9 cellular contexts compared by ENCODE assay signal in genomic region chr15:63509933-63510547, GRCh38. TPM values are rescaled to one million over a fixed set of nuclear protein-coding genes. Genes with fewer than 3 reads are reported as not detected.
A peak's percentile ranks its signal among the peaks of the same experiment; 100 is the strongest.
DNase-seq lines count a peak whose midpoint lies in the region; ATAC-seq and TF ChIP-seq lines count a peak whose summit lies in the region.
"Had no signal": no experiment of that assay in that cellular context is flagged by ENCODE, and none has a peak within 500 bp of the region (broad histone marks: within the 10 kb centered on the region; RNA-seq: fewer than 3 reads in every experiment).

No MANE protein-coding gene starts in this region.

- WGBS in SK-N-SH (ENCODE audit: low lambda C conversion rate): 29% methylated on average over 4 of the region's 4 CpGs
- WGBS in sigmoid colon, 2 donors: 9 to 24% methylated on average over 4 of the region's 4 CpGs
- WGBS in lower leg skin, 2 donors: 19 to 25% methylated on average over 4 of the region's 4 CpGs

- TF ChIP-seq RAD21 in SK-N-SH (IDR thresholded peaks at IDR 0.05; ENCODE audit: low read length): no peak

- peak overlapping the region; percentile 16; the same call in 1 of the 3 replicates for H3K4me3 Mint-ChIP-seq in GM23338

- no peak overlapping the region for H3K9ac ChIP-seq in SK-N-SH

- TF ChIP-seq CTCF in GM23338 (conservative IDR thresholded peaks at IDR 0.05; ENCODE audit: low read depth in 2 of 2) (no peak), SK-N-SH (IDR thresholded peaks at IDR 0.05) (no peak), epithelial cell of esophagus (IDR thresholded peaks at IDR 0.05; ENCODE audit: insufficient read depth, low read depth, low read length, missing control alignments) (no peak), sigmoid colon (IDR thresholded peaks at IDR 0.05) (no peak), lower leg skin (IDR thresholded peaks at IDR 0.05) (no peak)

- POLR2A ChIA-PET in SK-N-SH (lab: Yijun Ruan, JAX): interaction anchor here (0.5 to 0.6 kb wide), 2 partner anchors 37 to 41 kb away, joined by 3 read pairs; no protein-coding TSS in a partner anchor

- no peak overlapping the region for H3K4me2 ChIP-seq in GM23338
- peak overlapping the region; percentile 48; the same call in 1 of the 2 replicates for H3K4me2 ChIP-seq in SK-N-SH

- peaks cover 22% of the 10 kb centered on the region for H3K4me1 ChIP-seq in GM23338 (ENCODE audit: insufficient read depth)
- peaks cover 23 to 47% of the 10 kb centered on the region in 2 experiments; a peak in 3 of 4 replicates for H3K4me1 ChIP-seq in SK-N-SH (ENCODE audit: control insufficient read depth in 1 of 2, insufficient read depth in 2 of 2, low read depth in 1 of 2, low read length in 1 of 2)
- peaks cover 0 to 82% (median 65%) of the 10 kb centered on the region in 4 donors for H3K4me1 ChIP-seq in sigmoid colon

- H3K4me3 ChIP-seq in GM23338 (no peak overlapping the region), SK-N-SH (ENCODE audit: low read depth in 2 of 2, low read length in 1 of 2) (0 out of 4 replicates have a peak overlapping the region, but pooled peaks of 1 of the 2 experiments have one; percentile 9), epithelial cell of esophagus (ENCODE audit: low read length) (no peak overlapping the region), sigmoid colon (no peak overlapping the region), lower leg skin (ENCODE audit: low read depth, poor library complexity, severe bottlenecking) (no peak overlapping the region)

- peaks cover 25% of the 10 kb centered on the region for H4K20me1 ChIP-seq in GM23338 (replicated peaks; ENCODE audit: insufficient read depth)
- peaks cover 61% of the 10 kb centered on the region for H4K20me1 ChIP-seq in SK-N-SH (ENCODE audit: insufficient read depth)

- no peaks in the 10 kb centered on the region for H3K9me2 ChIP-seq in GM23338 (ENCODE audit: insufficient read depth)
- no peaks in the 10 kb centered on the region for H3K9me2 ChIP-seq in SK-N-SH

- H3K79me2 ChIP-seq in GM23338 (replicated peaks; ENCODE audit: insufficient read depth) (no peaks in the 10 kb centered on the region; the same call in 1 of the 2 replicates), SK-N-SH (ENCODE audit: insufficient read depth) (peaks cover 98% of the 10 kb centered on the region)

- H3K36me3 Mint-ChIP-seq in GM23338 (ENCODE audit: low read depth): no peaks in the 10 kb centered on the region

- TF ChIP-seq POLR2A in sigmoid colon (IDR thresholded peaks at IDR 0.05) (no peak), lower leg skin (IDR thresholded peaks at IDR 0.05) (no peak)

- peak in 1 of 2 experiments; percentile 19; a peak in 1 of 4 replicates for TF ChIP-seq EP300 in SK-N-SH (IDR thresholded peaks at IDR 0.05; ENCODE audit: borderline replicate concordance in 1 of 2, low read depth in 1 of 2, low read length in 1 of 2)
- no peak for TF ChIP-seq EP300 in sigmoid colon (IDR thresholded peaks at IDR 0.05)

- H3F3A ChIP-seq in GM23338 (replicated peaks; ENCODE audit: low read depth) (no peaks in the 10 kb centered on the region), SK-N-SH (replicated peaks; ENCODE audit: insufficient read depth) (peaks cover 26% of the 10 kb centered on the region)

- H3K9me3 ChIP-seq in SK-N-SH (no peaks in the 10 kb centered on the region), sigmoid colon (no peaks in the 10 kb centered on the region)

- peaks cover 69% of the 10 kb centered on the region for H3K4me1 Mint-ChIP-seq in GM23338

- DNase-seq in GM23338 (ENCODE audit: low spot score): no peak
- no peak for DNase-seq in SK-N-SH
- DNase-seq in epithelial cell of esophagus (ENCODE audit: low read depth): peak; percentile 73
- no peak for DNase-seq in sigmoid colon
- no peak for DNase-seq in lower leg skin (ENCODE audit: low spot score in 2 of 2)
- DNase-seq in effector CD8-positive, alpha-beta T cell (lab: John Stamatoyannopoulos, UW): no peak
- DNase-seq: NCI-H2107 had no signal

- ATAC-seq in GM23338: no peak
- no peak for ATAC-seq in HG02798 (IDR thresholded peaks at IDR 0.05; ENCODE audit: poor library complexity, unreplicated experiment)
- ATAC-seq in GM18868 (IDR thresholded peaks at IDR 0.05; ENCODE audit: unreplicated experiment): no peak

- intact Hi-C loops in sigmoid colon (cut with DNase I): loop anchor here (5.0 kb wide), 1 partner anchor 42 kb away; no protein-coding TSS in a partner anchor
- intact Hi-C loops in lower leg skin (cut with DNase I; ENCODE audit: low total_unique reads): no loop called here

- no peak overlapping the region for H2AFZ ChIP-seq in GM23338
- H2AFZ ChIP-seq in SK-N-SH (ENCODE audit: low read depth): no peak overlapping the region

- H3K27ac ChIP-seq in GM23338 (ENCODE audit: low read depth) (no peak overlapping the region), SK-N-SH (ENCODE audit: low read depth in 2 of 2, low read length in 1 of 2) (peak overlapping the region in 1 of 2 experiments; percentile 77; a peak in 2 of 4 replicates), sigmoid colon (peak overlapping the region; percentile 15 to 97 (median 64))

- H3K27me3 ChIP-seq in GM23338 (ENCODE audit: insufficient read depth): peaks cover 58% of the 10 kb centered on the region
- no peaks in the 10 kb centered on the region for H3K27me3 ChIP-seq in SK-N-SH (ENCODE audit: insufficient read depth)
- no peaks in the 10 kb centered on the region for H3K27me3 ChIP-seq in sigmoid colon

- peaks cover 27% of the 10 kb centered on the region for H3K27me3 Mint-ChIP-seq in GM23338 (ENCODE audit: insufficient read depth, low read depth, poor library complexity)

- H3K27ac Mint-ChIP-seq in GM23338: no peak overlapping the region

- CTCF ChIA-PET in SK-N-SH (lab: Yijun Ruan, JAX): interaction anchor here (1.1 to 1.4 kb wide), 4 partner anchors 23 to 100 kb away, joined by 3 to 5 read pairs (median 4); partner anchors contain the start of gene FBXL22

- no peaks in the 10 kb centered on the region for H3K9me3 Mint-ChIP-seq in GM23338

- H3K36me3 ChIP-seq in GM23338 (ENCODE audit: insufficient read depth): no peaks in the 10 kb centered on the region
- H3K36me3 ChIP-seq in SK-N-SH (replicated peaks in 1 of 2; ENCODE audit: control insufficient read depth in 1 of 2, insufficient read depth in 2 of 2, low read length in 1 of 2): no peaks in the 10 kb centered on the region
- H3K36me3 ChIP-seq in sigmoid colon: no peaks in the 10 kb centered on the region

TF ChIP-seq in GM23338, 12 proteins besides CTCF, POLR2A, EP300 and RAD21 (continues in another document):
- no peak for TF ChIP-seq ZNF114 (CRISPR knock-in tag; IDR thresholded peaks at IDR 0.05)

TF ChIP-seq in SK-N-SH, 30 proteins besides CTCF, POLR2A, EP300 and RAD21:
- TF ChIP-seq JUND (IDR thresholded peaks at IDR 0.05) (peak; percentile 61), TCF12 (IDR thresholded peaks at IDR 0.05) (peak; percentile 67), PBX3 (IDR thresholded peaks at IDR 0.05) (peak; percentile 53; the same call in 1 of the 2 replicates), RXRA (IDR thresholded peaks at IDR 0.05; ENCODE audit: borderline replicate concordance, low read depth) (no peak), FOSL2 (IDR thresholded peaks at IDR 0.05; ENCODE audit: borderline replicate concordance, low read depth) (peak; percentile 90)
TF ChIP-seq in SK-N-SH: peak in this region for 4.

RNA-seq across cellular contexts. Expression of gene USP3, which starts 5.6 kb away (rescaled TPM):
- 9.7 and 22.5 TPM in 2 replicates for total RNA-seq in GM23338 (2014; rRNA removed; shearing (Covaris generic))
- polyA plus RNA-seq in GM23338 (2016; fragmentation: Nextera tagmentation; extraction: Ambion mirVana) (7.6 and 9.9 TPM in 2 replicates), SK-N-SH (2012; rRNA removed) (9.3 and 10.8 TPM in 2 replicates), sigmoid colon (10 to 100 TPM; 20.4 to 31.4 (median 26.4) TPM)
- polyA plus RNA-seq in SK-N-SH (2012; cell fraction: cytosol; rRNA removed): 9.3 and 9.6 TPM in 2 replicates
- 45.6 and 46.7 TPM in 2 replicates for polyA plus RNA-seq in SK-N-SH (2012; cell fraction: nucleus; rRNA removed)
- total RNA-seq in sigmoid colon (10 to 100 TPM; 46.4 to 66.5 (median 64.8) TPM), lower leg skin (10 to 100 TPM; 43.9 to 66.5 (median 55.0) TPM)
